In genomic region chr2:238462782-238463396, GRCh38 we compare ENCODE assay signal across 8 cellular contexts. TPM values are rescaled to one million over a fixed set of nuclear protein-coding genes. Genes with fewer than 3 reads are reported as not detected.
A peak's percentile ranks its signal among the peaks of the same experiment; 100 is the strongest.
DNase-seq lines count a peak whose midpoint lies in the region; ATAC-seq, FAIRE-seq and TF ChIP-seq lines count a peak whose summit lies in the region.

No MANE protein-coding gene starts in this region.

- no peaks in the 10 kb centered on the region for H3K27me3 Mint-ChIP-seq in activated CD4-positive, alpha-beta memory T cell treated with anti-CD3 and anti-CD28 coated beads for 36 hours

- H3K27ac Mint-ChIP-seq in activated CD4-positive, alpha-beta memory T cell treated with anti-CD3 and anti-CD28 coated beads for 36 hours = no peak overlapping the region

- H3K27ac ChIP-seq in DOHH2 (ENCODE audit: low read depth, low read length) (no peak overlapping the region), lung (ENCODE audit: low read depth in 1 of 2, low read length in 1 of 2) (no peak overlapping the region)

- DNase-seq in HFF-Myc (ENCODE audit: extremely low read depth, low read depth) = peak; percentile 37
- peak; percentile 24 for DNase-seq in NCI-H774 (lab: John Stamatoyannopoulos, UW)
- peak; percentile 64 for DNase-seq in bronchial epithelial cell (ENCODE audit: low read depth)
- no peak for DNase-seq in lung (ENCODE audit: low spot score)
- no peak for DNase-seq in activated CD4-positive, alpha-beta memory T cell treated with anti-CD3 and anti-CD28 coated beads for 36 hours

- H3K4me3 ChIP-seq in DOHH2 (ENCODE audit: low read length) (no peak overlapping the region), HFF-Myc (replicated peaks; ENCODE audit: low read depth, low read length) (no peak overlapping the region), bronchial epithelial cell (ENCODE audit: low read depth, low read length) (no peak overlapping the region), lung (no peak overlapping the region)

- peaks cover 5% of the 10 kb centered on the region for H3K4me1 ChIP-seq in DOHH2 (ENCODE audit: control insufficient read depth, low read length)
- no peaks in the 10 kb centered on the region for H3K4me1 ChIP-seq in lung (ENCODE audit: control insufficient read depth in 2 of 2, insufficient read depth in 2 of 2, low read length in 2 of 2)

- H3K79me2 ChIP-seq in DOHH2 (ENCODE audit: control insufficient read depth, low read length) = no peaks in the 10 kb centered on the region

- POLR2A ChIA-PET in activated CD4-positive, alpha-beta memory T cell treated with anti-CD3 and anti-CD28 coated beads for 36 hours (lab: Charles Lee) = no interaction called here

- H3K4me3 Mint-ChIP-seq in activated CD4-positive, alpha-beta memory T cell treated with anti-CD3 and anti-CD28 coated beads for 36 hours = no peak overlapping the region

- H3K36me3 Mint-ChIP-seq in activated CD4-positive, alpha-beta memory T cell treated with anti-CD3 and anti-CD28 coated beads for 36 hours = no peaks in the 10 kb centered on the region

- H4K20me1 ChIP-seq in DOHH2 (ENCODE audit: control insufficient read depth, insufficient read depth, low read depth, low read length) = no peaks in the 10 kb centered on the region

- CTCF ChIA-PET in activated CD4-positive, alpha-beta memory T cell treated with anti-CD3 and anti-CD28 coated beads for 36 hours (lab: Charles Lee) = interaction anchor here (1.7 to 2.3 kb wide), 2 partner anchors 92 to 105 kb away, joined by 11 read pairs; no protein-coding TSS in a partner anchor

- H3K36me3 ChIP-seq in DOHH2 (ENCODE audit: control insufficient read depth, low read length) (no peaks in the 10 kb centered on the region), bronchial epithelial cell (ENCODE audit: control insufficient read depth, insufficient read depth, low read length) (no peaks in the 10 kb centered on the region), lung (ENCODE audit: control insufficient read depth in 2 of 2, insufficient read depth in 2 of 2, low read length in 2 of 2) (no peaks in the 10 kb centered on the region)

- no peak for FAIRE-seq in bronchial epithelial cell (lab: Jason Lieb, UNC)

- no peaks in the 10 kb centered on the region for H3K4me1 Mint-ChIP-seq in activated CD4-positive, alpha-beta memory T cell treated with anti-CD3 and anti-CD28 coated beads for 36 hours (ENCODE audit: low read depth)

- intact Hi-C loops in activated CD4-positive, alpha-beta memory T cell treated with anti-CD3 and anti-CD28 coated beads for 36 hours (cut with micrococcal nuclease) = loop anchor here (1.0 kb wide), 2 partner anchors 93 to 106 kb away; no protein-coding TSS in a partner anchor

- TF ChIP-seq CTCF in DOHH2 (IDR thresholded peaks at IDR 0.05; ENCODE audit: low read depth, low read length, poor library complexity, severe bottlenecking) (peak; percentile 79), HFF-Myc (IDR thresholded peaks at IDR 0.05; ENCODE audit: low read depth, low read length, missing control alignments) (peak; percentile 58), bronchial epithelial cell (IDR thresholded peaks at IDR 0.05; ENCODE audit: insufficient read depth, low read length, severe bottlenecking) (peak; percentile 53), lung (IDR thresholded peaks at IDR 0.05; ENCODE audit: control extremely low read depth, extremely low read depth) (peak; percentile 54)

- no peak for ATAC-seq in lung (ENCODE audit: insufficient read depth, low FRiP score)
- no peak for ATAC-seq in GM21447 (IDR thresholded peaks at IDR 0.05; ENCODE audit: unreplicated experiment)
- ATAC-seq in HG03139 (IDR thresholded peaks at IDR 0.05; ENCODE audit: unreplicated experiment) = no peak

- 57 to 64% methylated on average over 2 of the region's 2 CpGs for WGBS in lung, 2 donors

- no peaks in the 10 kb centered on the region for H3F3A ChIP-seq in DOHH2 (ENCODE audit: control insufficient read depth, insufficient read depth)

- no peak overlapping the region for H3K4me2 ChIP-seq in DOHH2 (ENCODE audit: low read length)

- H3K9me3 ChIP-seq in DOHH2 (ENCODE audit: control insufficient read depth, insufficient read depth, low read length) (no peaks in the 10 kb centered on the region), lung (ENCODE audit: control insufficient read depth in 2 of 2, insufficient read depth in 1 of 2, low read length in 1 of 2) (no peaks in the 10 kb centered on the region)

- H3K27me3 ChIP-seq in DOHH2 (ENCODE audit: control insufficient read depth, low read length) (no peaks in the 10 kb centered on the region), bronchial epithelial cell (ENCODE audit: control insufficient read depth, insufficient read depth, low read length) (no peaks in the 10 kb centered on the region), lung (ENCODE audit: control insufficient read depth, insufficient read depth) (no peaks in the 10 kb centered on the region)

- H3K9me3 Mint-ChIP-seq in activated CD4-positive, alpha-beta memory T cell treated with anti-CD3 and anti-CD28 coated beads for 36 hours = no peaks in the 10 kb centered on the region

- H3K9me2 ChIP-seq in DOHH2 (replicated peaks; ENCODE audit: control insufficient read depth, low read length) = no peaks in the 10 kb centered on the region

RNA-seq across cellular contexts. Expression of gene ASB1, which starts 36.2 kb away (rescaled TPM):
- total RNA-seq in bronchial epithelial cell = 41.9 and 70.2 TPM in 2 replicates
- 10 to 100 TPM; 18.2 to 34.9 TPM for total RNA-seq in lung
- 10 to 100 TPM; 17.7 to 22.9 TPM for polyA plus RNA-seq in lung
- total RNA-seq in activated CD4-positive, alpha-beta memory T cell treated with anti-CD3 and anti-CD28 coated beads for 36 hours = 10 to 100 TPM; 34.6 to 38.8 TPM

Comparison
In these comparisons a context has a peak if more than half of its experiments do, and no peak if none do; other contexts are left out.
1. DNase-seq: peak in HFF-Myc (single experiment), NCI-H774 (single experiment) and bronchial epithelial cell (single experiment); none in lung (single experiment) and activated CD4-positive, alpha-beta memory T cell treated with anti-CD3 and anti-CD28 coated beads for 36 hours (single experiment).
2. Peak in every context shown above with its lines, with median percentiles within 50 percentile points of each other: CTCF ChIP-seq.